In genomic region chr3:23811919-23812318, GRCh38 we compare ENCODE assay signal across 7 cellular contexts. TPM values are rescaled to one million over a fixed set of nuclear protein-coding genes. Genes with fewer than 3 reads are reported as not detected.
DNase-seq lines count a peak whose midpoint lies in the region; ATAC-seq and TF ChIP-seq lines count a peak whose summit lies in the region.

No MANE protein-coding gene starts in this region.

- H3K27ac ChIP-seq in OCI-LY1 (ENCODE audit: low read depth, low read length, poor library complexity, severe bottlenecking) = no peak overlapping the region
- no peak overlapping the region for H3K27ac ChIP-seq in body of pancreas
- no peak overlapping the region for H3K27ac ChIP-seq in uterus

- H3K4me2 ChIP-seq in OCI-LY1 (ENCODE audit: low read length) = peak overlapping the region; percentile 79; the same call in 1 of the 2 replicates

- H2AFZ ChIP-seq in OCI-LY1 (ENCODE audit: low read length) = no peak overlapping the region

- peaks cover 55% of the 10 kb centered on the region for H3K4me1 Mint-ChIP-seq in neural crest cell

- TF ChIP-seq POLR2A in body of pancreas (IDR thresholded peaks at IDR 0.05) (no peak), uterus (IDR thresholded peaks at IDR 0.05) (no peak)

- H3K36me3 ChIP-seq in OCI-LY1 (ENCODE audit: insufficient read depth, low read length) = peaks cover 52% of the 10 kb centered on the region
- H3K36me3 ChIP-seq in body of pancreas (replicated peaks in 1 of 2; ENCODE audit: insufficient read depth in 1 of 2, low read depth in 2 of 2) = no peaks in the 10 kb centered on the region
- no peaks in the 10 kb centered on the region for H3K36me3 ChIP-seq in uterus

- TF ChIP-seq CTCF in OCI-LY1 (IDR thresholded peaks at IDR 0.05; ENCODE audit: low read length) (no peak), neural crest cell (conservative IDR thresholded peaks at IDR 0.05) (no peak), body of pancreas (IDR thresholded peaks at IDR 0.05) (no peak), uterus (IDR thresholded peaks at IDR 0.05) (no peak)

- intact Hi-C loops in body of pancreas (cut with DNase I) = no loop called here
- intact Hi-C loops in uterus (cut with DNase I; ENCODE audit: low total_unique reads) = no loop called here

- H3K27me3 ChIP-seq in OCI-LY1 (ENCODE audit: insufficient read depth, low read length) (no peaks in the 10 kb centered on the region), body of pancreas (no peaks in the 10 kb centered on the region), uterus (no peaks in the 10 kb centered on the region)

- peak overlapping the region; percentile 93 for H3K4me3 Mint-ChIP-seq in neural crest cell

- H3F3A ChIP-seq in OCI-LY1 (ENCODE audit: insufficient read depth, low read length) = no peaks in the 10 kb centered on the region

- H3K27ac Mint-ChIP-seq in neural crest cell (ENCODE audit: unreplicated experiment) = no peak overlapping the region

- H3K36me3 Mint-ChIP-seq in neural crest cell (ENCODE audit: low read depth) = peaks cover 14% of the 10 kb centered on the region

- ATAC-seq in GM18909 (IDR thresholded peaks at IDR 0.05; ENCODE audit: poor library complexity, unreplicated experiment) (peak; percentile 53), HG02610 (IDR thresholded peaks at IDR 0.05; ENCODE audit: unreplicated experiment) (peak; percentile 53), body of pancreas (no peak)

- H3K27me3 Mint-ChIP-seq in neural crest cell (ENCODE audit: low read depth) = no peaks in the 10 kb centered on the region

- no peaks in the 10 kb centered on the region for H3K9me3 Mint-ChIP-seq in neural crest cell

- peaks cover 5% of the 10 kb centered on the region for H3K79me2 ChIP-seq in OCI-LY1 (ENCODE audit: insufficient read depth, low read length)

- no peaks in the 10 kb centered on the region for H3K9me2 ChIP-seq in OCI-LY1 (ENCODE audit: low read depth, low read length)

- H4K20me1 ChIP-seq in OCI-LY1 (ENCODE audit: insufficient read depth, low read length) = no peaks in the 10 kb centered on the region

- H3K9me3 ChIP-seq in OCI-LY1 (ENCODE audit: low read length) (no peaks in the 10 kb centered on the region), body of pancreas (no peaks in the 10 kb centered on the region), uterus (no peaks in the 10 kb centered on the region)

- no peak overlapping the region for H3K9ac ChIP-seq in OCI-LY1 (ENCODE audit: low read length)

- DNase-seq in neural crest cell (ENCODE audit: low read depth, low spot score) (no peak), body of pancreas (no peak), superior temporal gyrus (ENCODE audit: extremely low spot score) (no peak), uterus (no peak)

- H3K4me1 ChIP-seq in OCI-LY1 (ENCODE audit: insufficient read depth, low read length, severe bottlenecking) (peaks cover 47% of the 10 kb centered on the region), body of pancreas (peaks cover 23% of the 10 kb centered on the region), uterus (no peaks in the 10 kb centered on the region)

- H3K4me3 ChIP-seq in OCI-LY1 (ENCODE audit: low read depth, low read length, poor library complexity, severe bottlenecking) (no peak overlapping the region), body of pancreas (no peak overlapping the region), uterus (no peak overlapping the region)

RNA-seq across cellular contexts. Expression of gene UBE2E1, which starts 6.2 kb away (rescaled TPM):
- 86.2 and 89.9 TPM in 2 replicates for total RNA-seq in neural crest cell
- total RNA-seq in body of pancreas = 10 to 100 TPM; 21.1 to 30.9 TPM
- total RNA-seq in uterus = 100 to 1,000 TPM in 2 of 4 donors, 10 to 100 TPM in 2; 67.9 to 158 (median 95.7) TPM
